ENCODE assay signal across 9 cellular contexts in the genomic region with DNA sequence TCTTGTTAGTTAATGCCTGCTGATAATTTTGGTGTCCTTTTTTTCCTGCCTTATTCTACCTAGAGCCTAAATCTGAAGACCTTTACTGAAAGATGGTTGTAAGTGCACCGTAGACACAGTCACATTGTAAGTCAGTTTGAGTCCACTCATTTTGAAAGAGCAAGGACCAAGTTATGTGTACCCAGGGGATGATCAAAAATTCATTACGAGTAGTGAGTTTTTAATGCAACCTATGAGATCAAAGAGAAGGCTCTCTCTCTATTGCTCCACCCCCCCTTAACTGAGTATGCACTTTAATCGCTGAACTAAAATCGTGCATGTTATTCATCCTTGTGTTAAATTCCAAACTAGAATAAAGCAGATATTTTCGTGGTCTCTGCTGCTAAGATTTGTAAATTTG. TPM values are rescaled to one million over a fixed set of nuclear protein-coding genes. Genes with fewer than 3 reads are reported as not detected.
DNase-seq lines count a peak whose midpoint lies in the region; ATAC-seq and TF ChIP-seq lines count a peak whose summit lies in the region.
"Had no signal": no experiment of that assay in that cellular context is flagged by ENCODE, and none has a peak within 500 bp of the region (broad histone marks: within the 10 kb centered on the region; RNA-seq: fewer than 3 reads in every experiment).

No MANE protein-coding gene starts in this region.

- H3K4me1 Mint-ChIP-seq in activated CD4-positive, alpha-beta memory T cell treated with anti-CD3 and anti-CD28 coated beads for 36 hours (ENCODE audit: low read depth), result peaks cover 22% of the 10 kb centered on the region

- H3K9me3 ChIP-seq in left ventricle myocardium inferior (replicated peaks) (no peaks in the 10 kb centered on the region), uterus (no peaks in the 10 kb centered on the region)

- ATAC-seq in Right ventricle myocardium superior (ENCODE audit: poor library complexity) (no peak), HG03457 (IDR thresholded peaks at IDR 0.05; ENCODE audit: unreplicated experiment) (no peak), GM21529 (IDR thresholded peaks at IDR 0.05; ENCODE audit: unreplicated experiment) (no peak)

- CTCF ChIA-PET in activated CD4-positive, alpha-beta memory T cell treated with anti-CD3 and anti-CD28 coated beads for 36 hours (lab: Charles Lee), result interaction anchor here (0.8 kb wide), 1 partner anchor 139 kb away, joined by 3 read pairs; no protein-coding TSS in a partner anchor

- no peaks in the 10 kb centered on the region for H3K9me3 Mint-ChIP-seq in activated CD4-positive, alpha-beta memory T cell treated with anti-CD3 and anti-CD28 coated beads for 36 hours

- POLR2A ChIA-PET in activated CD4-positive, alpha-beta memory T cell treated with anti-CD3 and anti-CD28 coated beads for 36 hours (lab: Charles Lee), result no interaction called here

- peaks cover 2% of the 10 kb centered on the region for H3K27me3 Mint-ChIP-seq in activated CD4-positive, alpha-beta memory T cell treated with anti-CD3 and anti-CD28 coated beads for 36 hours

- peak overlapping the region; percentile 73 for H3K4me3 Mint-ChIP-seq in activated CD4-positive, alpha-beta memory T cell treated with anti-CD3 and anti-CD28 coated beads for 36 hours

- peaks cover 4% of the 10 kb centered on the region for H3K36me3 ChIP-seq in left ventricle myocardium inferior
- no peaks in the 10 kb centered on the region for H3K36me3 ChIP-seq in kidney epithelial cell (ENCODE audit: control insufficient read depth, insufficient read depth, low read length)
- no peaks in the 10 kb centered on the region for H3K36me3 ChIP-seq in uterus

- no peak for TF ChIP-seq CTCF in left ventricle myocardium inferior (IDR thresholded peaks at IDR 0.05; ENCODE audit: borderline replicate concordance)
- TF ChIP-seq CTCF in kidney epithelial cell (IDR thresholded peaks at IDR 0.05; ENCODE audit: insufficient read depth, low read length, poor library complexity, severe bottlenecking), result no peak
- TF ChIP-seq CTCF in uterus (IDR thresholded peaks at IDR 0.05), result no peak

- H3K4me3 ChIP-seq in left ventricle myocardium inferior (peak overlapping the region; percentile 95), kidney epithelial cell (ENCODE audit: low read depth, low read length) (peak overlapping the region; percentile 35), uterus (peak overlapping the region; percentile 9 to 88)

- H3K27ac ChIP-seq in left ventricle myocardium inferior (replicated peaks) (no peak overlapping the region), uterus (peak overlapping the region in 1 of 2 donors; percentile 22)

- no peak for DNase-seq in left ventricle myocardium inferior
- DNase-seq in Right ventricle myocardium superior, result no peak
- no peak for DNase-seq in activated CD4-positive, alpha-beta memory T cell treated with anti-CD3 and anti-CD28 coated beads for 36 hours
- no peak for DNase-seq in kidney epithelial cell (ENCODE audit: low read depth)
- no peak for DNase-seq in uterus
- DNase-seq in NCI-H2227 treated with DMSO at 0.1 percent for 48 hours (lab: John Stamatoyannopoulos, UW), result no peak
- DNase-seq: NK-92 treated with Interleukin-12 subunit alpha and Interleukin-12 subunit beta, amount 100 ng/mL, for 24 hours had no signal

- intact Hi-C loops in left ventricle myocardium inferior (cut with micrococcal nuclease), result no loop called here
- intact Hi-C loops in Right ventricle myocardium superior (cut with DNase I), result no loop called here
- intact Hi-C loops in activated CD4-positive, alpha-beta memory T cell treated with anti-CD3 and anti-CD28 coated beads for 36 hours (cut with micrococcal nuclease), result loop anchor here (10.0 kb wide), 4 partner anchors 139 to 1139 kb away; a partner anchor contains a TSS
- intact Hi-C loops in uterus (cut with DNase I; ENCODE audit: low total_unique reads), result no loop called here

- H3K36me3 Mint-ChIP-seq in activated CD4-positive, alpha-beta memory T cell treated with anti-CD3 and anti-CD28 coated beads for 36 hours, result peaks cover 10% of the 10 kb centered on the region

- peaks cover 79% of the 10 kb centered on the region for H3K4me1 ChIP-seq in left ventricle myocardium inferior
- H3K4me1 ChIP-seq in uterus, result no peaks in the 10 kb centered on the region

- TF ChIP-seq POLR2A in uterus (IDR thresholded peaks at IDR 0.05), result no peak

- peak overlapping the region; percentile 43 for H3K27ac Mint-ChIP-seq in activated CD4-positive, alpha-beta memory T cell treated with anti-CD3 and anti-CD28 coated beads for 36 hours

- H3K27me3 ChIP-seq in left ventricle myocardium inferior (ENCODE audit: low read depth), result no peaks in the 10 kb centered on the region
- no peaks in the 10 kb centered on the region for H3K27me3 ChIP-seq in kidney epithelial cell (ENCODE audit: control insufficient read depth, insufficient read depth, low read length)
- H3K27me3 ChIP-seq in uterus, result no peaks in the 10 kb centered on the region

RNA-seq across cellular contexts. Expression of a gene that starts 1.8 kb away (rescaled TPM):
- total RNA-seq in left ventricle myocardium inferior (15.1 TPM), Right ventricle myocardium superior (12.1 TPM), kidney epithelial cell (18.9 and 20.7 TPM in 2 replicates), uterus (10 to 100 TPM in 3 of 4 donors, 1 to 10 TPM in 1; 7.9 to 76.9 (median 24.2) TPM)
- total RNA-seq in activated CD4-positive, alpha-beta memory T cell treated with anti-CD3 and anti-CD28 coated beads for 36 hours, result 10 to 100 TPM; 13.7 to 15.4 TPM

Comparison
In these comparisons a context has a peak if more than half of its experiments do, and no peak if none do; other contexts are left out.
1. H3K4me3 ChIP-seq: peak in every context shown above with its lines; median percentile 95 in left ventricle myocardium inferior; 48 in uterus; 35 in kidney epithelial cell.